In the genomic region with DNA sequence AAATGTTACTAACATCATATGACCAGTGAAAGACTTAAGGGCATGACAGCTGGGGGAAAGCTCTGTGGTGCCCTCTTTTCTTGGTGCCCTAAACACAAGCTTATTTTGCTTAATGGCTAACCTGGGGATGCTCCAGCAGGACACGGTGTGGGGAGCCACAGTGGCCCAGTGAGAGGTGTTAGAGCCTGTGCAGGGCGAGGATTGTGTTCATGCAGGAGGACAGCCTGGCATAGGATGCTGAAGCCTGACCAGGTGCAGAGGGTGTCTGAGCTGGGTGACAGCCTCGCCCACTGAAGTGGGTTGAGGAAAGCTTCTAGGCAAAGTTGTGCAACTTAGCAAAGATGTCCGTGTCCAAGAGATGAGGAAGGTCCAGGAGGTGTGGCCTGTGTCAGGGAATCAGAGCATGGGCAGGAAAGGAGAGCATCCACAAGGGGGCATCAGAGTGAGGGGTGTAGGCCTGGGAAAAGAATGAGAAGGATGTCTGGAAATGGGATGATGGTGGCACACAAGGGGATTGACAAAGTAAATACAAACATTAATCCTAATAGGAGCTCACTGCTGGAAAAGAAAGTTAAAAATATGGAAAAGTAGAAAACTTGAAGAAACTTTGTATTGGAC, we compare ENCODE assay signal across 7 cellular contexts. TPM values are rescaled to one million over a fixed set of nuclear protein-coding genes. Genes with fewer than 3 reads are reported as not detected.
DNase-seq lines count a peak whose midpoint lies in the region; ATAC-seq and TF ChIP-seq lines count a peak whose summit lies in the region.

No MANE protein-coding gene starts in this region.

- H2AFZ ChIP-seq in mammary epithelial cell (ENCODE audit: low read depth, low read length): no peak overlapping the region

- H3K4me3 ChIP-seq in mammary epithelial cell (replicated peaks in 1 of 3; ENCODE audit: insufficient read depth in 1 of 3, low read depth in 2 of 3, low read length in 3 of 3) (no peak overlapping the region), transverse colon (no peak overlapping the region)

- in situ Hi-C loops in mammary epithelial cell (cut with MboI; ENCODE audit: low sequenced_read_pairs in 2 of 2) (no loop called here), transverse colon (cut with MboI; ENCODE audit: low pct_ligation_motif_present in 1 of 4, low pct_unique_long_range_greater_than_20kb in 1 of 4, low sequenced_read_pairs in 3 of 4) (no loop called here)

- no peak overlapping the region for H3K27ac ChIP-seq in mammary epithelial cell (ENCODE audit: insufficient read depth, low read depth, low read length)
- no peak overlapping the region for H3K27ac ChIP-seq in transverse colon

- CTCF ChIA-PET in mammary epithelial cell (lab: Charles Lee; ENCODE audit: low non-redundant PET): no interaction called here

- no peaks in the 10 kb centered on the region for H4K20me1 ChIP-seq in mammary epithelial cell (ENCODE audit: insufficient read depth, low read length)

- H3K9me3 ChIP-seq in mammary epithelial cell (replicated peaks; ENCODE audit: insufficient read depth, low read length) (no peaks in the 10 kb centered on the region), transverse colon (no peaks in the 10 kb centered on the region)

- H3K36me3 ChIP-seq in mammary epithelial cell (ENCODE audit: insufficient read depth, low read length) (no peaks in the 10 kb centered on the region), transverse colon (no peaks in the 10 kb centered on the region)

- dilution Hi-C loops in mammary epithelial cell (cut with HindIII; ENCODE audit: low sequenced_read_pairs): loop anchor here (10.0 kb wide), 1 partner anchor 216 kb away; no protein-coding TSS in a partner anchor

- no peaks in the 10 kb centered on the region for H3K79me2 ChIP-seq in mammary epithelial cell (ENCODE audit: insufficient read depth, low read length)

- no peak overlapping the region for H3K27ac Mint-ChIP-seq in memory B cell

- peak; percentile 70 to 77 for TF ChIP-seq CTCF in mammary epithelial cell (conservative IDR thresholded peaks at IDR 0.05 in 1 of 2, IDR thresholded peaks at IDR 0.05 in 1 of 2; ENCODE audit: extremely low read depth in 1 of 2, insufficient read depth in 1 of 2, low read depth in 1 of 2, low read length in 2 of 2)
- TF ChIP-seq CTCF in transverse colon (IDR thresholded peaks at IDR 0.05): peak; percentile 31 to 57 (median 42)

- H3K27me3 Mint-ChIP-seq in memory B cell: no peaks in the 10 kb centered on the region

- H3K9ac ChIP-seq in mammary epithelial cell (ENCODE audit: insufficient read depth, low read length): no peak overlapping the region

- 62% methylated on average over 4 of the region's 4 CpGs for WGBS in mammary epithelial cell (ENCODE audit: low coverage, missing lambda C conversion rate)
- WGBS in transverse colon (ENCODE audit: low coverage in 1 of 2), 2 donors: 0 to 60% methylated on average over 1 to 4 of the region's 4 CpGs

- no peak overlapping the region for H3K4me3 Mint-ChIP-seq in memory B cell

- H3K4me1 ChIP-seq in mammary epithelial cell (ENCODE audit: insufficient read depth, low read length): no peaks in the 10 kb centered on the region
- H3K4me1 ChIP-seq in transverse colon: no peaks in the 10 kb centered on the region

- H3K36me3 Mint-ChIP-seq in memory B cell: no peaks in the 10 kb centered on the region

- peak; percentile 53 for ATAC-seq in memory B cell (ENCODE audit: low read depth)

- DNase-seq in EL (peak; percentile 58), HS-5 (ENCODE audit: low read depth) (peak; percentile 22), SW480 (ENCODE audit: low spot score) (peak; percentile 44), mammary epithelial cell (peak; percentile 39), memory B cell (ENCODE audit: low spot score in 2 of 2) (peak; percentile 23 to 30), transverse colon (peak; percentile 60), NCI-H128 (lab: John Stamatoyannopoulos, UW; ENCODE audit: unreplicated experiment) (no peak)

- intact Hi-C loops in mammary epithelial cell (cut with micrococcal nuclease) (loop anchor here (1.0 kb wide), 4 partner anchors 102 to 215 kb away; no protein-coding TSS in a partner anchor), transverse colon (cut with DNase I; ENCODE audit: low total_unique reads) (no loop called here)

- no peaks in the 10 kb centered on the region for H3K9me3 Mint-ChIP-seq in memory B cell

- no peak for TF ChIP-seq POLR2A in transverse colon (IDR thresholded peaks at IDR 0.05)

- H3K4me1 Mint-ChIP-seq in memory B cell: peaks cover 6% of the 10 kb centered on the region

- TF ChIP-seq EP300 in transverse colon (IDR thresholded peaks at IDR 0.05; ENCODE audit: low read depth): no peak

- H3K27me3 ChIP-seq in mammary epithelial cell (ENCODE audit: insufficient read depth, low read length) (no peaks in the 10 kb centered on the region), transverse colon (no peaks in the 10 kb centered on the region)

- BruUV-seq in mammary epithelial cell (replicated peaks; lab: Mats Ljungman, UMichigan): no TSS peak

- H3K4me2 ChIP-seq in mammary epithelial cell (ENCODE audit: insufficient read depth, low read depth, low read length): no peak overlapping the region

RNA-seq across cellular contexts. Expression of a gene that starts 33.9 kb away (rescaled TPM):
- not detected for total RNA-seq in mammary epithelial cell
- not detected for polyA plus RNA-seq in mammary epithelial cell
- polyA minus RNA-seq in mammary epithelial cell: not detected
- total RNA-seq in transverse colon: 100 to 1,000 TPM in 1 of 4 donors, 10 to 100 TPM in 2, 1 to 10 TPM in 1; 6.0 to 137 (median 62.1) TPM

RNA-seq across cellular contexts. Expression of a gene that starts 43.4 kb away (rescaled TPM):
- not detected for total RNA-seq in mammary epithelial cell
- polyA plus RNA-seq in mammary epithelial cell: not detected
- not detected for polyA minus RNA-seq in mammary epithelial cell
- total RNA-seq in transverse colon: not detected

Comparison
In these comparisons a context has a peak if more than half of its experiments do, and no peak if none do; other contexts are left out.
1. RNA of a gene that starts 33.9 kb away (total RNA-seq): 6.0 to 137 TPM in transverse colon; not detected in mammary epithelial cell; every median in the first group is over 4 times any median in the second.